In the genomic region with DNA sequence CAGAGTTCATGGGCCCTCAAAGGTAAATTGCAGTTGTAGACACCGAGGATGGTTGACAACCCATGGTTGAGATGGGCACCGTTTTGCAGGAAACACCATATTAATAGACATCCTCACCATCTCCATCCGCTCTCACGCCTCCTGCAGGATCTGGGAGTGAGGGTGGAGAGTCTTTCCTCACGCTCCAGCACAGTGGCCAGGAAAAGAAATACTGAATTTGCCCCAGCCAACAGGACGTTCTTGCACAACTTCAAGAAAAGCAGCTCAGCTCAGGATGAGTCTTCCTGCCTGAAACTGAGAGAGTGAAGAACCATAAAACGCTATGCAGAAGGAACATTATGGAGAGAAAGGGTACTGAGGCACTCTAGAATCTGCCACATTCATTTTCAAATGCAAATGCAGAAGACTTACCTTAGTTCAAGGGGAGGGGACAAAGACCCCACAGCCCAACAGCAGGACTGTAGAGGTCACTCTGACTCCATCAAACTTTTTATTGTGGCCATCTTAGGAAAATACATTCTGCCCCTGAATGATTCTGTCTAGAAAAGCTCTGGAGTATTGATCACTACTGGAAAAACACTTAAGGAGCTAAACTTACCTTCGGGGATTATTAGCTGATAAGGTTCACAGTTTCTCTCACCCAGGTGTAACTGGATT, we compare ENCODE assay signal across 2 cellular contexts.
TF ChIP-seq lines count a peak whose summit lies in the region.

No MANE protein-coding gene starts in this region.

TF ChIP-seq in A549, 52 proteins besides CTCF, POLR2A, EP300 and RAD21:
- TF ChIP-seq POLR2AphosphoS2 (conservative IDR thresholded peaks at IDR 0.05; ENCODE audit: low read length) (no peak), RFX5 (IDR thresholded peaks at IDR 0.05) (no peak), FOXS1 (CRISPR knock-in tag; IDR thresholded peaks at IDR 0.05) (no peak)

TF ChIP-seq in endothelial cell of umbilical vein, 7 proteins besides CTCF, POLR2A, EP300 and RAD21:
- no peak for TF ChIP-seq MAX (IDR thresholded peaks at IDR 0.05; ENCODE audit: insufficient read depth, insufficient read length)
- TF ChIP-seq EZH2 (IDR thresholded peaks at IDR 0.05; ENCODE audit: borderline replicate concordance, low read depth, low read length, severe bottlenecking) = no peak
- no peak for TF ChIP-seq FOS (IDR thresholded peaks at IDR 0.05; ENCODE audit: borderline replicate concordance, insufficient read depth, low read length)
- no peak for TF ChIP-seq POLR2AphosphoS5 (IDR thresholded peaks at IDR 0.05; ENCODE audit: insufficient read depth, low read depth, low read length)
- TF ChIP-seq MYC (IDR thresholded peaks at IDR 0.05; ENCODE audit: low read depth, low read length) = no peak
- TF ChIP-seq GATA2 (IDR thresholded peaks at IDR 0.05; ENCODE audit: insufficient read depth, insufficient read length, low read depth, low read length) = no peak
